Comparison of ENCODE assay signal across 1 cellular context in genomic region chr7:12715372-12716133, GRCh38.
TF ChIP-seq lines count a peak whose summit lies in the region.

No MANE protein-coding gene starts in this region.

TF ChIP-seq in H1, 55 proteins besides CTCF, POLR2A, EP300 and RAD21 (continued from another document):
- TF ChIP-seq TCF12 (IDR thresholded peaks at IDR 0.05; ENCODE audit: low read depth, low read length): 0 out of 2 replicates have a peak, but pooled peaks have one; percentile 36
- peak; percentile 34 for TF ChIP-seq KDM4A (IDR thresholded peaks at IDR 0.05; ENCODE audit: low read depth, low read length, severe bottlenecking)
- no peak for TF ChIP-seq CHD2 (IDR thresholded peaks at IDR 0.05; ENCODE audit: low read length)
- no peak for TF ChIP-seq RFX5 (IDR thresholded peaks at IDR 0.05; ENCODE audit: borderline replicate concordance, low read depth, low read length)
- no peak for TF ChIP-seq ATF3 (IDR thresholded peaks at IDR 0.05; ENCODE audit: insufficient read depth, low read depth, low read length)
- no peak for TF ChIP-seq GTF2F1 (IDR thresholded peaks at IDR 0.05; ENCODE audit: borderline replicate concordance, low read depth, low read length)
- no peak for TF ChIP-seq CTBP2 (IDR thresholded peaks at IDR 0.05; ENCODE audit: borderline replicate concordance, insufficient read depth, insufficient read length, low read length)
- TF ChIP-seq POU5F1 (IDR thresholded peaks at IDR 0.05; ENCODE audit: low read depth, low read length): peak; percentile 78
- TF ChIP-seq YY1 (IDR thresholded peaks at IDR 0.05; ENCODE audit: low read depth, low read length): no peak
- TF ChIP-seq CBX8 (IDR thresholded peaks at IDR 0.05; ENCODE audit: borderline replicate concordance, low read depth, low read length): no peak
- TF ChIP-seq SIN3A (conservative IDR thresholded peaks at IDR 0.05 in 1 of 2, IDR thresholded peaks at IDR 0.05 in 1 of 2; ENCODE audit: low read depth in 1 of 2, low read length in 2 of 2): no peak
- TF ChIP-seq ATF2 (IDR thresholded peaks at IDR 0.05; ENCODE audit: low read length): no peak; the same call in 1 of the 2 replicates
- TF ChIP-seq MAFK (IDR thresholded peaks at IDR 0.05; ENCODE audit: low read depth, low read length): peak; percentile 75; the same call in 1 of the 2 replicates
- TF ChIP-seq NRF1 (IDR thresholded peaks at IDR 0.05; ENCODE audit: low read depth, low read length): no peak
- no peak for TF ChIP-seq KDM5A (IDR thresholded peaks at IDR 0.05; ENCODE audit: low read length)
- no peak for TF ChIP-seq EZH2 (IDR thresholded peaks at IDR 0.05; ENCODE audit: low read depth, low read length, severe bottlenecking)
- TF ChIP-seq CHD7 (IDR thresholded peaks at IDR 0.05; ENCODE audit: insufficient replicate concordance, low read length): peak; percentile 61
- TF ChIP-seq SP2 (IDR thresholded peaks at IDR 0.05; ENCODE audit: low read length): no peak
- no peak for TF ChIP-seq BRCA1 (IDR thresholded peaks at IDR 0.05; ENCODE audit: low read depth, low read length)
- TF ChIP-seq TAF1 (IDR thresholded peaks at IDR 0.05; ENCODE audit: low read depth, low read length): no peak
- TF ChIP-seq CBX5 (IDR thresholded peaks at IDR 0.05; ENCODE audit: low read depth, low read length): no peak
- no peak for TF ChIP-seq CREB1 (IDR thresholded peaks at IDR 0.05)
- TF ChIP-seq ASH2L (IDR thresholded peaks at IDR 0.05; ENCODE audit: low read length): no peak
- no peak for TF ChIP-seq JUN (IDR thresholded peaks at IDR 0.05; ENCODE audit: low read depth, low read length)
- peak; percentile 83 for TF ChIP-seq NANOG (IDR thresholded peaks at IDR 0.05; ENCODE audit: insufficient read depth, low read depth, low read length, poor library complexity, severe bottlenecking)
- no peak for TF ChIP-seq RBBP5 (IDR thresholded peaks at IDR 0.05; ENCODE audit: borderline replicate concordance, low read depth, low read length)
- TF ChIP-seq TEAD4 (IDR thresholded peaks at IDR 0.05; ENCODE audit: low read depth, low read length): no peak
- no peak for TF ChIP-seq SUZ12 (IDR thresholded peaks at IDR 0.05; ENCODE audit: low read length)
- no peak for TF ChIP-seq RNF2 (IDR thresholded peaks at IDR 0.05; ENCODE audit: borderline replicate concordance, low read depth, low read length, missing control alignments, poor library complexity, severe bottlenecking)
- TF ChIP-seq RXRA (IDR thresholded peaks at IDR 0.05; ENCODE audit: insufficient read depth, low read depth, low read length): no peak
- TF ChIP-seq FOSL1 (IDR thresholded peaks at IDR 0.05; ENCODE audit: insufficient read depth, low read depth, low read length): no peak
- peak in 1 of 2 experiments; percentile 27 for TF ChIP-seq BCL11A (IDR thresholded peaks at IDR 0.05; ENCODE audit: low read depth in 2 of 2, low read length in 2 of 2)
- TF ChIP-seq SP1 (IDR thresholded peaks at IDR 0.05; ENCODE audit: low read depth, low read length): 0 out of 2 replicates have a peak, but pooled peaks have one; percentile 20
- no peak for TF ChIP-seq EGR1 (IDR thresholded peaks at IDR 0.05; ENCODE audit: borderline replicate concordance, low read depth, low read length)
